ENCODE assay signal across 15 cellular contexts in genomic region chr3:36075491-36075890, GRCh38.
DNase-seq lines count a peak whose midpoint lies in the region; ATAC-seq and TF ChIP-seq lines count a peak whose summit lies in the region.
"Had no signal": no experiment of that assay in that cellular context is flagged by ENCODE, and none has a peak within 500 bp of the region (broad histone marks: within the 10 kb centered on the region; RNA-seq: fewer than 3 reads in every experiment).

No MANE protein-coding gene starts in this region.

- TF ChIP-seq CTCF in brain microvascular endothelial cell (IDR thresholded peaks at IDR 0.05; ENCODE audit: low read depth, low read length, missing control alignments) = no peak

- ATAC-seq in GM21619 (IDR thresholded peaks at IDR 0.05; ENCODE audit: unreplicated experiment) (no peak), GM21737 (IDR thresholded peaks at IDR 0.05; ENCODE audit: unreplicated experiment) (no peak), HG03442 (IDR thresholded peaks at IDR 0.05; ENCODE audit: unreplicated experiment) (no peak)

- H3K36me3 ChIP-seq in brain microvascular endothelial cell (replicated peaks) = no peaks in the 10 kb centered on the region

- no peak overlapping the region for H3K27ac ChIP-seq in brain microvascular endothelial cell

- no peaks in the 10 kb centered on the region for H3K27me3 ChIP-seq in brain microvascular endothelial cell (replicated peaks)

- DNase-seq in ACHN = peak; percentile 19
- DNase-seq in HT1080 (ENCODE audit: low read depth) = peak; percentile 58
- DNase-seq in brain microvascular endothelial cell = peak; percentile 1
- DNase-seq in kidney glomerular epithelial cell (lab: John Stamatoyannopoulos, UW) = peak; percentile 80
- no peak for DNase-seq in NCI-H2171 (lab: John Stamatoyannopoulos, UW)
- DNase-seq: CD4-positive, alpha-beta T cell; H7; NCI-H1048; NCI-H146; NCI-H345; NCI-H526 treated with DMSO at 0.1 percent for 48 hours; NK-92 treated with Interleukin-12 subunit alpha and Interleukin-12 subunit beta, amount 100 ng/mL, for 24 hours had no signal

- in situ Hi-C loops in ACHN (cut with HindIII; ENCODE audit: low pct_ligation_motif_present, low pct_unique_long_range_greater_than_20kb, low sequenced_read_pairs) = no loop called here
- in situ Hi-C loops in brain microvascular endothelial cell (cut with HindIII; ENCODE audit: low pct_ligation_motif_present, low sequenced_read_pairs) = no loop called here

- no peak overlapping the region for H3K4me3 ChIP-seq in brain microvascular endothelial cell (ENCODE audit: low read depth, low read length)
